Comparison of ENCODE assay signal across 30 cellular contexts in genomic region chr12:79161249-79161934, GRCh38.
"Had no signal": no experiment of that assay in that cellular context is flagged by ENCODE, and none has a peak within 500 bp of the region (broad histone marks: within the 10 kb centered on the region; RNA-seq: fewer than 3 reads in every experiment).

No MANE protein-coding gene starts in this region.

- ATAC-seq: activated CD8-positive, alpha-beta T cell treated with anti-CD3 and anti-CD28 coated beads for 36 hours; activated T-cell treated with anti-CD3 and anti-CD28 coated beads, Interleukin-2, amount 50 U/mL, for 72 hours; activated T-helper 17 cell treated with anti-CD3 and anti-CD28 coated beads, Interleukin-2, amount 50 U/mL, for 72 hours; Right ventricle myocardium inferior had no signal

- H3K4me3 ChIP-seq: MG63 had no signal

- H3K27ac ChIP-seq: brain microvascular endothelial cell, RWPE1 had no signal

- H3K36me3 ChIP-seq: brain microvascular endothelial cell, MG63 had no signal

- H3K9me3 ChIP-seq: MG63 had no signal

- DNase-seq: activated CD4-positive, alpha-beta T cell treated with anti-CD3 and anti-CD28 coated beads, Interleukin-2, amount 10 ng/mL, durations not matched to agents 24 days and 14 days; activated CD4-positive, alpha-beta T cell treated with anti-CD3 and anti-CD28 coated beads, Interleukin-2, amount 50 U/mL, for 4 hours; activated CD8-positive, alpha-beta T cell treated with anti-CD3 and anti-CD28 coated beads for 36 hours; activated effector memory CD4-positive, alpha-beta T cell treated with anti-CD3 and anti-CD28 coated beads, Interleukin-2, amount 50 U/mL, for 16 hours; activated naive CD4-positive, alpha-beta T cell; activated naive CD4-positive, alpha-beta T cell treated with anti-CD3 and anti-CD28 coated beads, Interleukin-2, amount 50 U/mL, for 16 hours; activated naive CD8-positive, alpha-beta T cell treated with anti-CD3 and anti-CD28 coated beads for 36 hours; activated T-cell treated with anti-CD3 and anti-CD28 coated beads, Interleukin-2, amount 50 U/mL, for 1 hour; activated T-cell treated with anti-CD3 and anti-CD28 coated beads, Interleukin-2, amount 50 U/mL, for 72 hours; amniotic stem cell; aorta; brain microvascular endothelial cell; central memory CD4-positive, alpha-beta T cell; Kasumi-1; MG63; MV-4-11; NCI-H1092; NCI-H1436 treated with DMSO at 0.1 percent for 48 hours; NCI-H1694 treated with DMSO at 0.1 percent for 48 hours; NCI-H2029 treated with DMSO at 0.1 percent for 48 hours; NCI-H2107; NCI-H2171; NCI-H446; NCI-H510A treated with DMSO at 0.1 percent for 48 hours; NCI-H526 treated with DMSO at 0.1 percent for 48 hours; NCI-H82; SIG-M5 had no signal

- H3K27me3 ChIP-seq: brain microvascular endothelial cell, MG63 had no signal
